ENCODE assay signal across 16 cellular contexts in the genomic region with DNA sequence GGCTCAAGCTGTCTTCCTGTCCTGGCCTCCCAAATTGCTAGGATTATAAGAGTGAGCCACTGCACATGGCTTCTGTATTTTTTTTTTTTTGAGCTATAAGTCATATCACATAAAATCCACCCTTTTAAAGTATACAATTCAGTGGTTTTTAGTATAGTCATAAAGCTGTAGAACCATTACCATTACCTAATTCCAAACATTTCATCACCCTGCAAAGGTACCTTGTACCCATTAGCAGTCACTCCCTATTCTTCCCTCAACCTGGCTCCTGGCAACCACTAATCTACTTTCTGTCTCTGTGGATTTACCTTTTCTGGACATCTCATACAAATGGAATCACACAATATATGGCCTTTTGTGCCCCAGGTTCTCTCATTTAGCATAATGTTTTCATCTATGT.
DNase-seq lines count a peak whose midpoint lies in the region; ATAC-seq and TF ChIP-seq lines count a peak whose summit lies in the region.
"Had no signal": no experiment of that assay in that cellular context is flagged by ENCODE, and none has a peak within 500 bp of the region (broad histone marks: within the 10 kb centered on the region; RNA-seq: fewer than 3 reads in every experiment).

No MANE protein-coding gene starts in this region.

- TF ChIP-seq POLR2A in right lobe of liver (IDR thresholded peaks at IDR 0.05): no peak

- no peak overlapping the region for H2BK120ac ChIP-seq in mesendoderm (ENCODE audit: low read depth, low read length)

- no peak overlapping the region for H3K4ac ChIP-seq in mesendoderm (ENCODE audit: low read depth, low read length)

- H2AK5ac ChIP-seq in mesendoderm (ENCODE audit: low read length): no peak overlapping the region

- CTCF ChIA-PET in HEK293 (lab: Yijun Ruan, JAX): interaction anchor here (2.7 kb wide), 1 partner anchor 11 kb away, joined by 9 read pairs; no protein-coding TSS in a partner anchor

- H3K56ac ChIP-seq in mesendoderm (ENCODE audit: low read length): no peak overlapping the region

- no peak overlapping the region for H3K23ac ChIP-seq in mesendoderm (ENCODE audit: low read length)

- H3K9ac ChIP-seq in colonic mucosa (ENCODE audit: low read depth in 2 of 2, low read length in 2 of 2) (no peak overlapping the region), mesendoderm (ENCODE audit: low read length) (no peak overlapping the region)
- H3K9ac ChIP-seq: BLaER1 had no signal

- H3K27me3 Mint-ChIP-seq in progenitor cell of endocrine pancreas (no peaks in the 10 kb centered on the region), HFFc6 (ENCODE audit: insufficient read depth) (peaks cover 3% of the 10 kb centered on the region; the same call in 1 of the 2 replicates)
- H3K27me3 Mint-ChIP-seq: CD4-positive, alpha-beta memory T cell had no signal

- no peaks in the 10 kb centered on the region for H3K9me3 Mint-ChIP-seq in progenitor cell of endocrine pancreas (ENCODE audit: low read depth)
- no peaks in the 10 kb centered on the region for H3K9me3 Mint-ChIP-seq in HFFc6
- H3K9me3 Mint-ChIP-seq: CD14-positive monocyte, H9 had no signal

- no peaks in the 10 kb centered on the region for H3K9me3 ChIP-seq in HEK293 (ENCODE audit: control insufficient read depth, insufficient read depth, low read depth, low read length)
- no peaks in the 10 kb centered on the region for H3K9me3 ChIP-seq in colonic mucosa
- no peaks in the 10 kb centered on the region for H3K9me3 ChIP-seq in right lobe of liver
- H3K9me3 ChIP-seq: BLaER1 had no signal

- no peaks in the 10 kb centered on the region for H3K79me2 ChIP-seq in mesendoderm (ENCODE audit: control insufficient read depth, insufficient read depth, low read length)

- intact Hi-C loops in colonic mucosa (cut with DNase I) (no loop called here), right lobe of liver (cut with DNase I) (no loop called here)

- no peak overlapping the region for H2BK5ac ChIP-seq in mesendoderm (ENCODE audit: low read length)

- no peak overlapping the region for H3K27ac ChIP-seq in HEK293 (ENCODE audit: extremely low read depth, low read depth, low read length)
- H3K27ac ChIP-seq in colonic mucosa: peak overlapping the region; percentile 48
- no peak overlapping the region for H3K27ac ChIP-seq in right lobe of liver
- no peak overlapping the region for H3K27ac ChIP-seq in mesendoderm (ENCODE audit: low read depth, low read length)
- H3K27ac ChIP-seq: BLaER1 had no signal

- H3K36me3 ChIP-seq in HEK293 (ENCODE audit: control insufficient read depth in 2 of 2, insufficient read depth in 1 of 2, low read length in 2 of 2) (no peaks in the 10 kb centered on the region; a peak in 1 of 3 replicates), colonic mucosa (peaks cover 4% of the 10 kb centered on the region), right lobe of liver (no peaks in the 10 kb centered on the region), mesendoderm (ENCODE audit: control insufficient read depth, insufficient read depth, low read length) (no peaks in the 10 kb centered on the region)

- no peak overlapping the region for H3K18ac ChIP-seq in mesendoderm (ENCODE audit: low read length)

- H4K5ac ChIP-seq in mesendoderm (ENCODE audit: low read length): no peak overlapping the region

- no peak overlapping the region for H3K4me3 Mint-ChIP-seq in progenitor cell of endocrine pancreas (ENCODE audit: low read depth)
- H3K4me3 Mint-ChIP-seq in HFFc6: no peak overlapping the region
- H3K4me3 Mint-ChIP-seq: CD14-positive monocyte; CD4-positive, alpha-beta memory T cell; H9 had no signal

- H3K79me1 ChIP-seq in mesendoderm (ENCODE audit: low read length): peaks cover 2% of the 10 kb centered on the region

- no peak overlapping the region for H3K4me2 ChIP-seq in mesendoderm (ENCODE audit: low read length)
- H3K4me2 ChIP-seq: BLaER1 had no signal

- TF ChIP-seq CTCF in HEK293 (tag by site-specific recombination; IDR thresholded peaks at IDR 0.05) (no peak), colonic mucosa (IDR thresholded peaks at IDR 0.05) (no peak), right lobe of liver (IDR thresholded peaks at IDR 0.05) (no peak), progenitor cell of endocrine pancreas (IDR thresholded peaks at IDR 0.05; ENCODE audit: unreplicated experiment) (no peak), HFFc6 (IDR thresholded peaks at IDR 0.05) (no peak)

- ATAC-seq in right lobe of liver (peak; percentile 65 to 92 (median 80)), HG03280 (IDR thresholded peaks at IDR 0.05; ENCODE audit: unreplicated experiment) (no peak)
- ATAC-seq: GM12878 had no signal

- H3K4me1 Mint-ChIP-seq in progenitor cell of endocrine pancreas (ENCODE audit: low read depth) (peaks cover 5% of the 10 kb centered on the region), HFFc6 (ENCODE audit: low read depth) (peaks cover 13% of the 10 kb centered on the region; the same call in 1 of the 2 replicates)

- no peak overlapping the region for H2BK15ac ChIP-seq in mesendoderm (replicated peaks; ENCODE audit: low read depth)

- POLR2A ChIA-PET in HEK293 (lab: Yijun Ruan, JAX): interaction anchor here (0.6 to 0.7 kb wide), 2 partner anchors 43 to 1290 kb away, joined by 3 read pairs; no protein-coding TSS in a partner anchor

- H3K27ac Mint-ChIP-seq in progenitor cell of endocrine pancreas (peak overlapping the region; percentile 12), HFFc6 (no peak overlapping the region)
- H3K27ac Mint-ChIP-seq: H9 had no signal

- H3K4me3 ChIP-seq in HEK293 (ENCODE audit: low read depth, low read length): no peak overlapping the region
- no peak overlapping the region for H3K4me3 ChIP-seq in colonic mucosa
- no peak overlapping the region for H3K4me3 ChIP-seq in right lobe of liver
- no peak overlapping the region for H3K4me3 ChIP-seq in mesendoderm (ENCODE audit: low read length)
- H3K4me3 ChIP-seq: BLaER1, GM12878 had no signal

- H3K4me1 ChIP-seq in HEK293 (ENCODE audit: control insufficient read depth, insufficient read depth, low read length) (peaks cover 12% of the 10 kb centered on the region), colonic mucosa (peaks cover 4% of the 10 kb centered on the region), right lobe of liver (no peaks in the 10 kb centered on the region), mesendoderm (ENCODE audit: control insufficient read depth, low read depth, low read length) (no peaks in the 10 kb centered on the region)

- DNase-seq in colonic mucosa (peak; percentile 51), right lobe of liver (no peak), progenitor cell of endocrine pancreas (ENCODE audit: low spot score, unreplicated experiment) (no peak), NCI-H1930 (lab: John Stamatoyannopoulos, UW) (no peak), mesendoderm (no peak), HFFc6 (no peak)
- DNase-seq: 8988T; Calu3; CD4-positive, alpha-beta memory T cell; DMS79 treated with DMSO at 0.1 percent for 48 hours; H9 had no signal

- H4K8ac ChIP-seq in mesendoderm (ENCODE audit: low read depth, low read length): no peak overlapping the region

- H3K27me3 ChIP-seq in colonic mucosa (no peaks in the 10 kb centered on the region), right lobe of liver (no peaks in the 10 kb centered on the region), mesendoderm (ENCODE audit: insufficient read depth, low read length, poor library complexity) (no peaks in the 10 kb centered on the region)
- H3K27me3 ChIP-seq: BLaER1 had no signal

- H3K36me3 Mint-ChIP-seq in progenitor cell of endocrine pancreas (ENCODE audit: insufficient read depth): peaks cover 1% of the 10 kb centered on the region
- peaks cover 3% of the 10 kb centered on the region; the same call in 1 of the 2 replicates for H3K36me3 Mint-ChIP-seq in HFFc6 (ENCODE audit: low read depth)

TF ChIP-seq in HEK293, 187 proteins besides CTCF, POLR2A, EP300 and RAD21 (continues in another document):
- 0 out of 2 replicates have a peak, but pooled peaks have one; percentile 23 for TF ChIP-seq ATF2 (tag by site-specific recombination; IDR thresholded peaks at IDR 0.05; ENCODE audit: low read depth)
- no peak for TF ChIP-seq ZNF423 (tag by site-specific recombination; IDR thresholded peaks at IDR 0.05)
- peak; percentile 59; the same call in 1 of the 2 replicates for TF ChIP-seq PRDM6 (tag by site-specific recombination; IDR thresholded peaks at IDR 0.05)
- peak; percentile 74 for TF ChIP-seq OSR2 (tag by site-specific recombination; IDR thresholded peaks at IDR 0.05)
- no peak for TF ChIP-seq ZSCAN4 (tag by site-specific recombination; IDR thresholded peaks at IDR 0.05)
- TF ChIP-seq WT1 (tag by site-specific recombination; IDR thresholded peaks at IDR 0.05): peak; percentile 59
